In the genomic region with DNA sequence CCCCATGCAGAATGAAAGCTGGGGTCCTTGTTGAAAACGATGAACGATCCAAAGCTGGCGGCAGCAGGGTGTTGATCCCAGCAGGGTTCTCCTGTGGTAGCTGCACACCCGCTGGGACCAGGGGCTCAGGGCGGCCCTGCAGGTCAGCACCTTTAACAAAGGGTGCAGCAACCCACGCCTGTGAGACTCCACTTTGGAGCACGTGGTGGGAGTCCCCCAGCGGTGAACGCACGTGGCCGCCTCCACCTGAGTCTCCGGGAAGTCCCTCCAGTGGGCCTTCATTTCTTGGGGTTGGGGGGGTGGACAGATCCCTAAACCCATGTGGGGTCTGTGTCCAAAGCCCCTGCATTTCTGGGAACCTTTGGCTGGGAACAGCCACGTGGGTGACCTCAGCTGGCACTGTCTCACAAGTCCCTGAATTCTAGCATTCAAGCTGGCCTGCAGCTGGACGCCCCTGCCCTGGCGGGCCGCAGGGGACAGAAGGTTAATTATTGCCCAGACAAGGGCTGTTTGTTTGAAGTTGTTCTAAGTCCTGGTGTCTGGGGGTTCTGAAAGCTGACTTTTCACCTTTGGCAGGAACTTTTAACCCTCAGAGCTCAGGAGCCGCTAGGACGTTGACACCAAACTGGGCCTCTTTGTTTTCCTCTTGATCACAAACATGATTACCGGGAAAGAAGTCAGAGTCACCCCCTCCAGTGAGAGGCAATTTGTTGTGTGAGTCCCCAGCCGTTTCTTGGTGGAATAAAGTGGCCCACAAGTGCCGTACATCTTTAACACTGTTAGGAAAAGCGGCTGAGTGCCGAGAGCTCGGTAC, we compare ENCODE assay signal across 10 cellular contexts.
A peak's percentile ranks its signal among the peaks of the same experiment; 100 is the strongest.
DNase-seq lines count a peak whose midpoint lies in the region; ATAC-seq and TF ChIP-seq lines count a peak whose summit lies in the region.
"Had no signal": no experiment of that assay in that cellular context is flagged by ENCODE, and none has a peak within 500 bp of the region (broad histone marks: within the 10 kb centered on the region; RNA-seq: fewer than 3 reads in every experiment).

No MANE protein-coding gene starts in this region.

- H3K9me3 ChIP-seq in vagina = no peaks in the 10 kb centered on the region

- DNase-seq in DMS53 (lab: John Stamatoyannopoulos, UW) (peak; percentile 8), DMS53 treated with DMSO at 0.1 percent for 48 hours (lab: John Stamatoyannopoulos, UW; ENCODE audit: unreplicated experiment) (no peak), Right ventricle myocardium superior (peak; percentile 43), occipital lobe (lab: John Stamatoyannopoulos, UW) (peak; percentile 34), vagina (ENCODE audit: extremely low spot score in 2 of 2) (no peak), NCI-H187 (lab: John Stamatoyannopoulos, UW) (no peak)
- DNase-seq: activated T-cell treated with anti-CD3 and anti-CD28 coated beads, Interleukin-2, amount 50 U/mL, for 72 hours had no signal

- H3K36me3 ChIP-seq in vagina = peaks cover 0 to 3% of the 10 kb centered on the region in 2 donors

- H3K27ac ChIP-seq in vagina = peak overlapping the region; percentile 90
- H3K27ac ChIP-seq: 22Rv1 had no signal

- H3K4me3 ChIP-seq in vagina = no peak overlapping the region

- no peak for TF ChIP-seq POLR2A in vagina (IDR thresholded peaks at IDR 0.05)

- intact Hi-C loops in Right ventricle myocardium superior (cut with DNase I) (loop anchor here (10.0 kb wide), 1 partner anchor 355 kb away; no protein-coding TSS in a partner anchor), vagina (cut with DNase I) (no loop called here)

- TF ChIP-seq CTCF in vagina (IDR thresholded peaks at IDR 0.05) = no peak

- no peak for ATAC-seq in Right ventricle myocardium superior (ENCODE audit: poor library complexity)
- ATAC-seq in activated CD4-positive, CD25-positive, alpha-beta regulatory T cell treated with anti-CD3 and anti-CD28 coated beads, Interleukin-2, amount 50 U/mL, for 24 hours = no peak
- no peak for ATAC-seq in HG02981 (IDR thresholded peaks at IDR 0.05; ENCODE audit: unreplicated experiment)
- ATAC-seq: activated T-cell treated with anti-CD3 and anti-CD28 coated beads, Interleukin-2, amount 50 U/mL, for 72 hours had no signal

- no peaks in the 10 kb centered on the region for H3K27me3 ChIP-seq in vagina

- peaks cover 53% of the 10 kb centered on the region for H3K4me1 ChIP-seq in vagina

Comparison
In these comparisons a context has a peak if more than half of its experiments do, and no peak if none do; other contexts are left out.
1. DNase-seq: peak in DMS53 (single experiment), Right ventricle myocardium superior (single experiment) and occipital lobe (single experiment); none in DMS53 treated with DMSO at 0.1 percent for 48 hours (single experiment), vagina (0 of 2) and NCI-H187 (0 of 2).